In genomic region chr2:230160112-230160660, GRCh38 we compare ENCODE assay signal across 8 cellular contexts. TPM values are rescaled to one million over a fixed set of nuclear protein-coding genes. Genes with fewer than 3 reads are reported as not detected.
A peak's percentile ranks its signal among the peaks of the same experiment; 100 is the strongest.
DNase-seq lines count a peak whose midpoint lies in the region; ATAC-seq and TF ChIP-seq lines count a peak whose summit lies in the region.

No MANE protein-coding gene starts in this region.

- no peaks in the 10 kb centered on the region for H3K36me3 ChIP-seq in RWPE2 (ENCODE audit: low read depth)

- DNase-seq in CD4-positive, alpha-beta T cell = peak; percentile 21 to 57 (median 36)
- DNase-seq in HFF-Myc (ENCODE audit: extremely low read depth, low read depth) (no peak), RWPE2 (ENCODE audit: low spot score) (no peak), glomerular visceral epithelial cell (ENCODE audit: extremely low spot score) (peak; percentile 53), renal cortical epithelial cell (ENCODE audit: low read depth) (peak; percentile 41)
- DNase-seq in activated gamma-delta T cell treated with anti-CD3 and anti-CD28 coated beads, Interleukin-2, amount 50 U/mL, for 16 hours (ENCODE audit: low read depth) = peak; percentile 41

- no peak overlapping the region for H3K4me3 Mint-ChIP-seq in CD4-positive, alpha-beta T cell

- no peak overlapping the region for H3K27ac Mint-ChIP-seq in CD4-positive, alpha-beta T cell

- no peaks in the 10 kb centered on the region for H3K4me1 Mint-ChIP-seq in CD4-positive, alpha-beta T cell (ENCODE audit: low read depth)

- no peaks in the 10 kb centered on the region for H3K4me1 ChIP-seq in RWPE2 (ENCODE audit: insufficient read depth, poor library complexity, severe bottlenecking)

- ATAC-seq in CD4-positive, alpha-beta T cell (ENCODE audit: poor library complexity) = peak; percentile 48
- no peak for ATAC-seq in RWPE2 (ENCODE audit: low read depth)
- no peak for ATAC-seq in HG02852 (IDR thresholded peaks at IDR 0.05; ENCODE audit: unreplicated experiment)
- ATAC-seq in GM21381 (IDR thresholded peaks at IDR 0.05; ENCODE audit: unreplicated experiment) = no peak

- no peaks in the 10 kb centered on the region for H3K27me3 ChIP-seq in CD4-positive, alpha-beta T cell (ENCODE audit: control insufficient read depth, insufficient read depth, low read length)
- no peaks in the 10 kb centered on the region for H3K27me3 ChIP-seq in RWPE2 (ENCODE audit: insufficient read depth, poor library complexity, severe bottlenecking)

- peaks cover 3% of the 10 kb centered on the region for H3K9me3 Mint-ChIP-seq in CD4-positive, alpha-beta T cell

- intact Hi-C loops in CD4-positive, alpha-beta T cell (cut with DNase I, micrococcal nuclease) = loop anchor here (1.0 to 5.0 kb wide), 5 partner anchors 151 to 452 kb away; no protein-coding TSS in a partner anchor

- POLR2A ChIA-PET in CD4-positive, alpha-beta T cell (lab: Charles Lee) = interaction anchor here (0.6 to 0.8 kb wide), 3 partner anchors 8 to 151 kb away, joined by 3 to 5 read pairs (median 4); no protein-coding TSS in a partner anchor

- CTCF ChIA-PET in CD4-positive, alpha-beta T cell (lab: Charles Lee) = interaction anchor here (0.5 to 1.2 kb wide), 24 partner anchors 8 to 663 kb away, joined by 3 to 8 read pairs (median 4); partner anchors contain the start of genes SLC16A14 and SP140

- H3K36me3 Mint-ChIP-seq in CD4-positive, alpha-beta T cell (ENCODE audit: low read depth) = peaks cover 24% of the 10 kb centered on the region

- H3K27ac ChIP-seq in CD4-positive, alpha-beta T cell (ENCODE audit: low read depth, low read length) = no peak overlapping the region
- H3K27ac ChIP-seq in RWPE2 (ENCODE audit: poor library complexity, severe bottlenecking) = no peak overlapping the region

- H3K4me3 ChIP-seq in HFF-Myc (replicated peaks; ENCODE audit: low read depth, low read length) (no peak overlapping the region), RWPE2 (ENCODE audit: severe bottlenecking) (no peak overlapping the region)

- TF ChIP-seq CTCF in CD4-positive, alpha-beta T cell (IDR thresholded peaks at IDR 0.05) = peak; percentile 93
- TF ChIP-seq CTCF in HFF-Myc (IDR thresholded peaks at IDR 0.05; ENCODE audit: low read depth, low read length, missing control alignments) (peak; percentile 78), RWPE2 (IDR thresholded peaks at IDR 0.05; ENCODE audit: poor library complexity, severe bottlenecking) (peak; percentile 81)

- H3K27me3 Mint-ChIP-seq in CD4-positive, alpha-beta T cell = no peaks in the 10 kb centered on the region

- no peaks in the 10 kb centered on the region for H3K9me3 ChIP-seq in CD4-positive, alpha-beta T cell (ENCODE audit: control insufficient read depth, low read length)
- H3K9me3 ChIP-seq in RWPE2 (ENCODE audit: severe bottlenecking) = no peaks in the 10 kb centered on the region

RNA-seq across cellular contexts. Expression of gene SP110, which starts 59.6 kb away (rescaled TPM):
- total RNA-seq in CD4-positive, alpha-beta T cell = 10 to 100 TPM; 59.4 to 63.7 TPM
- 3.6 and 19.4 TPM in 2 replicates for total RNA-seq in renal cortical epithelial cell

Comparison
In these comparisons a context has a peak if more than half of its experiments do, and no peak if none do; other contexts are left out.
1. DNase-seq: peak in CD4-positive, alpha-beta T cell (10 of 10), activated gamma-delta T cell treated with anti-CD3 and anti-CD28 coated beads, Interleukin-2, amount 50 U/mL, for 16 hours (single experiment), glomerular visceral epithelial cell (single experiment) and renal cortical epithelial cell (single experiment); none in HFF-Myc (single experiment) and RWPE2 (single experiment).
2. Peak in every context shown above with its lines, with median percentiles within 50 percentile points of each other: CTCF ChIP-seq.